1 cellular context compared by ENCODE assay signal in genomic region chr4:74331252-74331651, GRCh38.
TF ChIP-seq lines count a peak whose summit lies in the region.

No MANE protein-coding gene starts in this region.

TF ChIP-seq in K562, 482 proteins besides CTCF, POLR2A, EP300 and RAD21 (continued from another document):
- TF ChIP-seq CHD1 (IDR thresholded peaks at IDR 0.05; ENCODE audit: low read length) (no peak), ZFX (CRISPR knock-in tag; IDR thresholded peaks at IDR 0.05) (peak; percentile 29; the same call in 1 of the 2 replicates), ZNF24 (IDR thresholded peaks at IDR 0.05) (no peak), KLF13 (tag; IDR thresholded peaks at IDR 0.05; ENCODE audit: borderline replicate concordance, low read depth) (no peak), TEAD4 (IDR thresholded peaks at IDR 0.05; ENCODE audit: low read length) (0 out of 2 replicates have a peak, but pooled peaks have one; percentile 11), TEAD4 (CRISPR knock-in tag; IDR thresholded peaks at IDR 0.05; ENCODE audit: borderline replicate concordance) (no peak), FOXM1 (IDR thresholded peaks at IDR 0.05; ENCODE audit: low read depth) (0 out of 2 replicates have a peak, but pooled peaks have one; percentile 25), FOXM1 (CRISPR knock-in tag; IDR thresholded peaks at IDR 0.05; ENCODE audit: low read depth) (no peak), THRA (IDR thresholded peaks at IDR 0.05) (no peak), ZKSCAN3 (CRISPR knock-in tag; IDR thresholded peaks at IDR 0.05) (no peak)
- TF ChIP-seq, protein P1, sequence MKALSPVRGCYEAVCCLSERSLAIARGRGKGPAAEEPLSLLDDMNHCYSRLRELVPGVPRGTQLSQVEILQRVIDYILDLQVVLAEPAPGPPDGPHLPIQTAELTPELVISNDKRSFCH (CRISPR knock-in tag; IDR thresholded peaks at IDR 0.05): no peak
- TF ChIP-seq, protein P1 (tag; IDR thresholded peaks at IDR 0.05): peak; percentile 86; the same call in 1 of the 2 replicates
